In genomic region chr2:28683100-28683706, GRCh38 we compare ENCODE assay signal across 8 cellular contexts.
DNase-seq lines count a peak whose midpoint lies in the region; ATAC-seq, FAIRE-seq and TF ChIP-seq lines count a peak whose summit lies in the region.

No MANE protein-coding gene starts in this region.

- FAIRE-seq in A549 (lab: Jason Lieb, UNC) (no peak), kidney (lab: Jason Lieb, UNC) (no peak)

- H3K9me1 ChIP-seq in IMR-90 (ENCODE audit: insufficient read depth, low read length) = peaks cover 22% of the 10 kb centered on the region

- no peak overlapping the region; the same call in 1 of the 2 replicates for H3K56ac ChIP-seq in IMR-90 (ENCODE audit: extremely low read depth, insufficient read depth, low read length)

- peak overlapping the region; percentile 93 for H2BK120ac ChIP-seq in IMR-90 (ENCODE audit: low read depth, low read length)

- H3K27me3 ChIP-seq in IMR-90 (ENCODE audit: control insufficient read depth, insufficient read depth, low read length) (no peaks in the 10 kb centered on the region), transverse colon (no peaks in the 10 kb centered on the region)

- 53% methylated on average over 14 of the region's 14 CpGs for WGBS in A549 (ENCODE audit: missing lambda C conversion rate)
- 37% methylated on average over 7 of the region's 14 CpGs; no CpG with 5 or more reads in 1 of the 2 experiments for WGBS in IMR-90 (ENCODE audit: extremely low coverage in 2 of 2, insufficient read length in 1 of 2), 2 experiments
- 48 to 67% methylated on average over 3 to 14 of the region's 14 CpGs for WGBS in transverse colon (ENCODE audit: low coverage in 1 of 2), 2 donors

- H3K14ac ChIP-seq in IMR-90 (replicated peaks; ENCODE audit: low read depth, low read length) = peak overlapping the region; percentile 84

- H3K4me1 ChIP-seq in A549 = peaks cover 10% of the 10 kb centered on the region
- peaks cover 23% of the 10 kb centered on the region for H3K4me1 ChIP-seq in IMR-90 (ENCODE audit: control insufficient read depth, insufficient read depth, low read length)
- H3K4me1 ChIP-seq in kidney (ENCODE audit: control insufficient read depth in 1 of 2, insufficient read depth in 1 of 2, low read depth in 1 of 2, low read length in 2 of 2) = peaks cover 23 to 24% of the 10 kb centered on the region in 2 donors
- peaks cover 0 to 29% (median 10%) of the 10 kb centered on the region in 4 donors for H3K4me1 ChIP-seq in transverse colon

- H3K4me3 ChIP-seq in A549 = no peak overlapping the region
- H3K4me3 ChIP-seq in IMR-90 (ENCODE audit: insufficient read depth, low read depth, low read length) = no peak overlapping the region
- no peak overlapping the region for H3K4me3 ChIP-seq in astrocyte of the spinal cord (ENCODE audit: low read depth, low read length)
- no peak overlapping the region for H3K4me3 ChIP-seq in kidney (ENCODE audit: low read length in 2 of 2)
- H3K4me3 ChIP-seq in transverse colon = no peak overlapping the region

- peak overlapping the region; percentile 78; the same call in 2 of the 3 replicates for H2BK15ac ChIP-seq in IMR-90 (ENCODE audit: low read depth, low read length)

- H3K79me1 ChIP-seq in IMR-90 (ENCODE audit: low read depth in 1 of 2, low read length in 2 of 2) = 0 out of 4 replicates have a peak, but pooled peaks cover 0 to 6% of the 10 kb centered on the region in 2 experiments

- peak overlapping the region; percentile 53 for H2AK9ac ChIP-seq in IMR-90 (replicated peaks; ENCODE audit: low read depth, low read length, poor library complexity)

- H4K20me1 ChIP-seq in IMR-90 (ENCODE audit: insufficient read depth, low read length) = no peaks in the 10 kb centered on the region

- in situ Hi-C loops in IMR-90 (cut with MboI; ENCODE audit: low sequenced_read_pairs) (no loop called here), astrocyte of the spinal cord (cut with HindIII; ENCODE audit: low sequenced_read_pairs) (no loop called here), transverse colon (cut with MboI; ENCODE audit: low pct_ligation_motif_present in 1 of 4, low pct_unique_long_range_greater_than_20kb in 1 of 4, low sequenced_read_pairs in 3 of 4) (no loop called here)

- no peak for TF ChIP-seq RAD21 in A549 (conservative IDR thresholded peaks at IDR 0.05 in 1 of 2, IDR thresholded peaks at IDR 0.05 in 1 of 2)
- no peak for TF ChIP-seq RAD21 in IMR-90 (IDR thresholded peaks at IDR 0.05; ENCODE audit: low read length)

- no peak for TF ChIP-seq EP300 in A549 (IDR thresholded peaks at IDR 0.05)
- no peak for TF ChIP-seq EP300 in transverse colon (IDR thresholded peaks at IDR 0.05; ENCODE audit: low read depth)

- peak overlapping the region; percentile 61 for H3K23ac ChIP-seq in IMR-90 (ENCODE audit: low read depth, low read length)

- H3K4me2 ChIP-seq in A549 (peak overlapping the region; percentile 31; the same call in 2 of the 3 replicates), IMR-90 (ENCODE audit: low read depth, low read length) (no peak overlapping the region)

- intact Hi-C loops in IMR-90 (cut with micrococcal nuclease) = loop anchor here (5.0 kb wide), 1 partner anchor 69 kb away; the partner anchor contains the start of gene PPP1CB
- intact Hi-C loops in kidney (cut with DNase I) = no loop called here
- intact Hi-C loops in transverse colon (cut with DNase I; ENCODE audit: low total_unique reads) = no loop called here

- dilution Hi-C loops in IMR-90 (cut with HindIII; ENCODE audit: low sequenced_read_pairs, unreplicated experiment) = no loop called here

- no TSS peak for BruUV-seq in IMR-90 (replicated peaks; lab: Mats Ljungman, UMichigan)

- ATAC-seq in A549 (peak; percentile 20 to 62; a peak in 4 of 6 replicates), IMR-90 (ENCODE audit: low read depth) (peak; percentile 76), HG03354 (IDR thresholded peaks at IDR 0.05; ENCODE audit: poor library complexity, severe bottlenecking, unreplicated experiment) (no peak)

- POLR2A ChIA-PET in A549 (lab: Yijun Ruan, JAX) (interaction anchor here (1.3 kb wide), 2 partner anchors 20 to 69 kb away, joined by 3 to 7 read pairs; partner anchors contain the start of gene PPP1CB), IMR-90 (lab: Charles Lee; ENCODE audit: unreplicated experiment) (interaction anchor here (0.6 kb wide), 2 partner anchors 12 to 86 kb away, joined by 3 read pairs; no protein-coding TSS in a partner anchor)

- peak overlapping the region; percentile 92 for H4K91ac ChIP-seq in IMR-90 (ENCODE audit: insufficient read depth, low read depth, low read length)

- TF ChIP-seq CTCF in A549 (IDR thresholded peaks at IDR 0.05) (no peak), IMR-90 (conservative IDR thresholded peaks at IDR 0.05; ENCODE audit: low read depth, low read length) (no peak), astrocyte of the spinal cord (IDR thresholded peaks at IDR 0.05; ENCODE audit: low read depth, low read length) (no peak), kidney (IDR thresholded peaks at IDR 0.05; ENCODE audit: borderline replicate concordance, extremely low read depth, insufficient read depth) (no peak), transverse colon (IDR thresholded peaks at IDR 0.05) (no peak)

- H3K18ac ChIP-seq in IMR-90 (ENCODE audit: low read depth, low read length) = peak overlapping the region; percentile 43

- H2BK5ac ChIP-seq in IMR-90 (ENCODE audit: low read depth, low read length, poor library complexity, severe bottlenecking) = peak overlapping the region; percentile 52

- H3K9ac ChIP-seq in IMR-90 (ENCODE audit: low read depth, low read length) (0 out of 2 replicates have a peak overlapping the region, but pooled peaks have one; percentile 25), kidney (ENCODE audit: low read length in 2 of 2) (peak overlapping the region in 1 of 2 donors; percentile 44)

- CTCF ChIA-PET in A549 (lab: Yijun Ruan, JAX) = interaction anchor here (0.8 to 1.6 kb wide), 5 partner anchors 14 to 117 kb away, joined by 3 to 5 read pairs (median 4); partner anchors contain the start of gene PPP1CB
- CTCF ChIA-PET in IMR-90 (lab: Yijun Ruan, JAX) = no interaction called here

- H2AK5ac ChIP-seq in IMR-90 (ENCODE audit: low read depth, low read length) = peak overlapping the region; percentile 85; the same call in 1 of the 2 replicates

- DNase-seq in A549 (ENCODE audit: low read depth in 1 of 2, low spot score in 1 of 2) = peak; percentile 27 to 52
- DNase-seq in IMR-90 = peak; percentile 86
- DNase-seq in astrocyte of the spinal cord (ENCODE audit: low read depth, low spot score) = peak; percentile 93
- DNase-seq in kidney = peak; percentile 93
- peak; percentile 72 for DNase-seq in transverse colon
- no peak for DNase-seq in stimulated activated CD4-positive, alpha-beta T cell treated with anti-CD3 and anti-CD28 coated beads, Interleukin-1b, Interleukin-23, amount 100 ng/mL, for 48 hours
- DNase-seq in NCI-H2107 (lab: John Stamatoyannopoulos, UW) = no peak

- peak overlapping the region; percentile 69 for H2BK20ac ChIP-seq in IMR-90 (ENCODE audit: low read depth, low read length)

- peak overlapping the region; percentile 96 for H3K4ac ChIP-seq in IMR-90 (ENCODE audit: low read depth, low read length)

- H2AFZ ChIP-seq in IMR-90 (replicated peaks; ENCODE audit: low read length, poor library complexity) = peak overlapping the region; percentile 88

- H3K36me3 ChIP-seq in IMR-90 (ENCODE audit: control insufficient read depth, insufficient read depth, low read length) (no peaks in the 10 kb centered on the region), kidney (ENCODE audit: control insufficient read depth in 1 of 2, insufficient read depth in 2 of 2, low read length in 2 of 2) (no peaks in the 10 kb centered on the region), transverse colon (no peaks in the 10 kb centered on the region)

- peak overlapping the region; percentile 32 for H4K5ac ChIP-seq in IMR-90 (ENCODE audit: low read depth, low read length)

- TF ChIP-seq POLR2A in A549 (IDR thresholded peaks at IDR 0.05; ENCODE audit: low read length) (no peak), IMR-90 (IDR thresholded peaks at IDR 0.05; ENCODE audit: low read depth, low read length) (no peak), transverse colon (IDR thresholded peaks at IDR 0.05) (no peak)

- H3K27ac ChIP-seq in A549 (peak overlapping the region in 1 of 2 experiments; percentile 66; a peak in 3 of 6 replicates), IMR-90 (ENCODE audit: insufficient read depth, low read length) (peak overlapping the region; percentile 33), kidney (ENCODE audit: low read depth in 2 of 2, low read length in 2 of 2) (peak overlapping the region; percentile 38 to 56), transverse colon (peak overlapping the region; percentile 22 to 63 (median 50))

- peak overlapping the region; percentile 41 to 89 for H4K8ac ChIP-seq in IMR-90 (ENCODE audit: low read depth in 2 of 2, low read length in 2 of 2)

- no peaks in the 10 kb centered on the region for H3K9me3 ChIP-seq in A549
- H3K9me3 ChIP-seq in IMR-90 (ENCODE audit: control insufficient read depth, insufficient read depth, low read length) = no peaks in the 10 kb centered on the region
- H3K9me3 ChIP-seq in kidney (ENCODE audit: control insufficient read depth in 1 of 2, low read length in 2 of 2) = no peaks in the 10 kb centered on the region
- no peaks in the 10 kb centered on the region for H3K9me3 ChIP-seq in transverse colon

TF ChIP-seq in A549, 52 proteins besides CTCF, POLR2A, EP300 and RAD21 (continues in another document):
- TF ChIP-seq EHMT2 (IDR thresholded peaks at IDR 0.05; ENCODE audit: low read depth) (no peak), MAX (IDR thresholded peaks at IDR 0.05) (peak; percentile 62)

TF ChIP-seq in IMR-90, 13 proteins besides CTCF, POLR2A, EP300 and RAD21 (continues in another document):
- TF ChIP-seq USF2 (IDR thresholded peaks at IDR 0.05; ENCODE audit: low read depth, low read length) (no peak), MXI1 (IDR thresholded peaks at IDR 0.05; ENCODE audit: borderline replicate concordance, low read depth, low read length) (no peak), MAZ (IDR thresholded peaks at IDR 0.05; ENCODE audit: borderline replicate concordance, low read depth, low read length) (no peak), CEBPB (IDR thresholded peaks at IDR 0.05; ENCODE audit: low read depth, low read length) (no peak), NFE2L2 (IDR thresholded peaks at IDR 0.05; ENCODE audit: low read depth, low read length) (no peak), CHD1 (IDR thresholded peaks at IDR 0.05; ENCODE audit: low read depth, low read length) (no peak), RCOR1 (IDR thresholded peaks at IDR 0.05; ENCODE audit: insufficient replicate concordance, low read length) (no peak), BHLHE40 (IDR thresholded peaks at IDR 0.05; ENCODE audit: low read depth, low read length) (no peak), SMC3 (IDR thresholded peaks at IDR 0.05; ENCODE audit: low read depth, low read length) (no peak)

Comparison
In these comparisons a context has a peak if more than half of its experiments do, and no peak if none do; other contexts are left out.
1. DNase-seq: peak in A549 (2 of 2), IMR-90 (single experiment), astrocyte of the spinal cord (single experiment), kidney (single experiment) and transverse colon (single experiment); none in stimulated activated CD4-positive, alpha-beta T cell treated with anti-CD3 and anti-CD28 coated beads, Interleukin-1b, Interleukin-23, amount 100 ng/mL, for 48 hours (single experiment) and NCI-H2107 (single experiment).